In the genomic region with DNA sequence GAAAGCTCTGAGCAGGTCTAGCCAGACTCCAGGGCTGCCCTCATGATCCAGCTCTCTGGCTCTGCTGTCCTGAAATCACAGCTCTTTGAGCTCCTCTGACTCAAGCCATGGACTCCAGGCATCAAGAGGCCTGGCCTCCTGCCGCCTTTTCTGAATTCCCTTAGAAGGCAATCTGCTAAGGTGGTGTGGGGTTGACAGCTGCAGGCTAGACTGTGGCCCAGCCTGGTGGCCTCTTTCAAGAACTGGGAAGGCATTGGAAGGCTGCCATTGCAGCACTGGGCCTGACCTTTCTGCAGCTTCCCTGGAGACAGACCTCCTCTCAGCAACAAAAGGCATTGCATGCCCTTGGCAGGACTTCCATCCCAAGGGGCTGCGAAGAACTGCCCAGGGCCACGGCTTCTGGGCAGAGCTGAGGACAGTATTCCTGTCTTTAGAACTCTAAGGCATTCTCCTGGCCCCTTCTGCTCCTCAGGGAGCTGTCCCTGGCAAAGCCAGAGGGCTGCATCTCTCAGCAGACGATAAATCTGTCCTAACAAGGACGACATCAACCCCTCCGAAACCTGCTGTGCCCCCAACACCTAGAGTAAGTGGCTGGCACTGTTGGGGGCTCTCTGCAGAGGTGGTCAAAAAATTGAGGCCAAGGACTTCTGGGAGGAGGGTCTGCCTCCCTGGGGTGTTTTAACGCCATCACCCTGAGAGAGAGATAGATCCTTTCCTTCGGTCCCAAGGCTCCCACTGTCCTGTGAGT, we compare ENCODE assay signal across 15 cellular contexts.
DNase-seq lines count a peak whose midpoint lies in the region; ATAC-seq, FAIRE-seq and TF ChIP-seq lines count a peak whose summit lies in the region.
"Had no signal": no experiment of that assay in that cellular context is flagged by ENCODE, and none has a peak within 500 bp of the region (broad histone marks: within the 10 kb centered on the region; RNA-seq: fewer than 3 reads in every experiment).

No MANE protein-coding gene starts in this region.

- no peaks in the 10 kb centered on the region for H3K27me3 ChIP-seq in astrocyte (ENCODE audit: insufficient read depth, low read length)
- no peaks in the 10 kb centered on the region for H3K27me3 ChIP-seq in heart left ventricle
- H3K27me3 ChIP-seq in psoas muscle (ENCODE audit: insufficient read depth in 3 of 3, low read length in 2 of 3) = no peaks in the 10 kb centered on the region

- H3K4me3 Mint-ChIP-seq in astrocyte (ENCODE audit: unreplicated experiment) = no peak overlapping the region
- H3K4me3 Mint-ChIP-seq in activated naive CD8-positive, alpha-beta T cell treated with anti-CD3 and anti-CD28 coated beads for 36 hours = no peak overlapping the region
- H3K4me3 Mint-ChIP-seq: nephron; T-helper 1 cell treated with Interleukin-12 subunit alpha and Interleukin-12 subunit beta and Interleukin-4 antibody, amounts not matched to agents 30 μg/mL and 1 μg/mL, for 36 hours had no signal

- ATAC-seq in heart left ventricle (peak; percentile 68 to 89 (median 82)), psoas muscle (peak; percentile 92 to 98 (median 95))
- ATAC-seq: esophagus mucosa had no signal

- H2AFZ ChIP-seq in astrocyte (ENCODE audit: low read depth, low read length) = no peak overlapping the region

- H3K27me3 Mint-ChIP-seq in astrocyte (ENCODE audit: low read depth, unreplicated experiment) = no peaks in the 10 kb centered on the region
- H3K27me3 Mint-ChIP-seq in activated naive CD8-positive, alpha-beta T cell treated with anti-CD3 and anti-CD28 coated beads for 36 hours = no peaks in the 10 kb centered on the region

- no peaks in the 10 kb centered on the region for H3K4me1 Mint-ChIP-seq in astrocyte (ENCODE audit: low read depth, unreplicated experiment)
- no peaks in the 10 kb centered on the region for H3K4me1 Mint-ChIP-seq in activated naive CD8-positive, alpha-beta T cell treated with anti-CD3 and anti-CD28 coated beads for 36 hours

- H3K36me3 ChIP-seq in astrocyte (ENCODE audit: insufficient read depth, low read length) (no peaks in the 10 kb centered on the region), heart left ventricle (peaks cover 0 to 11% (median 0%) of the 10 kb centered on the region in 9 donors), psoas muscle (ENCODE audit: insufficient read depth in 1 of 2, low read depth in 1 of 2) (no peaks in the 10 kb centered on the region)

- no peak for FAIRE-seq in astrocyte (lab: Jason Lieb, UNC)
- FAIRE-seq: GM12892, GM19239, keratinocyte had no signal

- peaks cover 28% of the 10 kb centered on the region for H3K36me3 Mint-ChIP-seq in astrocyte (ENCODE audit: low read depth, unreplicated experiment)
- H3K36me3 Mint-ChIP-seq in activated naive CD8-positive, alpha-beta T cell treated with anti-CD3 and anti-CD28 coated beads for 36 hours = peaks cover 3% of the 10 kb centered on the region

- no peak for TF ChIP-seq POLR2A in heart left ventricle (IDR thresholded peaks at IDR 0.05)

- H3K4me2 ChIP-seq in astrocyte (ENCODE audit: low read length) = no peak overlapping the region

- H3K79me2 ChIP-seq in astrocyte (ENCODE audit: insufficient read depth, low read length) = no peaks in the 10 kb centered on the region

- no peak overlapping the region for H3K9ac ChIP-seq in astrocyte (ENCODE audit: low read length)

- TF ChIP-seq CTCF in astrocyte (IDR thresholded peaks at IDR 0.05; ENCODE audit: insufficient read depth, low read depth, low read length) (no peak), heart left ventricle (IDR thresholded peaks at IDR 0.05) (no peak), psoas muscle (IDR thresholded peaks at IDR 0.05) (no peak)

- H3K27ac Mint-ChIP-seq in astrocyte (ENCODE audit: unreplicated experiment) = no peak overlapping the region
- H3K27ac Mint-ChIP-seq in activated naive CD8-positive, alpha-beta T cell treated with anti-CD3 and anti-CD28 coated beads for 36 hours = no peak overlapping the region
- H3K27ac Mint-ChIP-seq: T-helper 1 cell treated with Interleukin-12 subunit alpha and Interleukin-12 subunit beta and Interleukin-4 antibody, amounts not matched to agents 30 μg/mL and 1 μg/mL, for 36 hours had no signal

- H3K9me3 ChIP-seq in astrocyte (ENCODE audit: insufficient read depth, low read depth, low read length) (no peaks in the 10 kb centered on the region), heart left ventricle (no peaks in the 10 kb centered on the region), psoas muscle (no peaks in the 10 kb centered on the region)

- DNase-seq in C1 segment of cervical spinal cord (lab: John Stamatoyannopoulos, UW) (peak in 10 of 14 donors; percentile 20 to 83 (median 32)), astrocyte (ENCODE audit: low read depth) (peak; percentile 39), heart left ventricle (peak; percentile 59 to 92 (median 80)), psoas muscle (peak; percentile 58 to 85), NCI-H1092 treated with DMSO at 0.1 percent for 48 hours (lab: John Stamatoyannopoulos, UW) (no peak), T-helper 1 cell (no peak), NCI-H345 (lab: John Stamatoyannopoulos, UW) (no peak)
- DNase-seq in activated naive CD8-positive, alpha-beta T cell treated with anti-CD3 and anti-CD28 coated beads for 36 hours = no peak
- DNase-seq: Kasumi-1 had no signal

- H3K27ac ChIP-seq in astrocyte (ENCODE audit: low read depth, low read length) (no peak overlapping the region), heart left ventricle (peak overlapping the region in 10 of 12 donors; percentile 11 to 73 (median 58)), psoas muscle (peak overlapping the region; percentile 79)

- H3K9me3 Mint-ChIP-seq in astrocyte (ENCODE audit: unreplicated experiment) = no peaks in the 10 kb centered on the region
- no peaks in the 10 kb centered on the region for H3K9me3 Mint-ChIP-seq in activated naive CD8-positive, alpha-beta T cell treated with anti-CD3 and anti-CD28 coated beads for 36 hours
- H3K9me3 Mint-ChIP-seq: nephron; T-helper 1 cell treated with Interleukin-12 subunit alpha and Interleukin-12 subunit beta and Interleukin-4 antibody, amounts not matched to agents 30 μg/mL and 1 μg/mL, for 36 hours had no signal

- H3K4me3 ChIP-seq in astrocyte (ENCODE audit: insufficient read depth, low read depth, low read length) (no peak overlapping the region), heart left ventricle (no peak overlapping the region), psoas muscle (no peak overlapping the region)

- WGBS in heart left ventricle, 4 donors = 63 to 76% (median 65%) methylated on average over 7 to 8 of the region's 8 CpGs
- 32 to 38% (median 36%) methylated on average over 8 of the region's 8 CpGs for WGBS in psoas muscle, 3 donors

- intact Hi-C loops in heart left ventricle (cut with DNase I) = no loop called here
- intact Hi-C loops in psoas muscle (cut with DNase I) = no loop called here

- no peaks in the 10 kb centered on the region for H4K20me1 ChIP-seq in astrocyte (ENCODE audit: insufficient read depth, low read length)

- H3K4me1 ChIP-seq in astrocyte (ENCODE audit: insufficient read depth, low read length) = peaks cover 2% of the 10 kb centered on the region
- H3K4me1 ChIP-seq in heart left ventricle = peaks cover 0 to 41% (median 13%) of the 10 kb centered on the region in 12 donors
- H3K4me1 ChIP-seq in psoas muscle = peaks cover 19% of the 10 kb centered on the region

Comparison
In these comparisons a context has a peak if more than half of its experiments do, and no peak if none do; other contexts are left out.
1. DNase-seq: peak in C1 segment of cervical spinal cord (10 of 14), astrocyte (single experiment), heart left ventricle (5 of 5) and psoas muscle (2 of 2); none in activated naive CD8-positive, alpha-beta T cell treated with anti-CD3 and anti-CD28 coated beads for 36 hours (single experiment), NCI-H1092 treated with DMSO at 0.1 percent for 48 hours (single experiment), T-helper 1 cell (0 of 5) and NCI-H345 (single experiment).